8 cellular contexts compared by ENCODE assay signal in genomic region chr6:39530201-39530759, GRCh38.
DNase-seq lines count a peak whose midpoint lies in the region; ATAC-seq and TF ChIP-seq lines count a peak whose summit lies in the region.

No MANE protein-coding gene starts in this region.

- H3K9me3 ChIP-seq in endodermal cell (ENCODE audit: control insufficient read depth, low read length) = peaks cover 13% of the 10 kb centered on the region

- no peak for TF ChIP-seq CTCF in endodermal cell (conservative IDR thresholded peaks at IDR 0.05)

- no peaks in the 10 kb centered on the region for H3K27me3 Mint-ChIP-seq in endodermal cell (ENCODE audit: insufficient read depth)

- H3K9me3 Mint-ChIP-seq in endodermal cell = peaks cover 34% of the 10 kb centered on the region

- no peak overlapping the region for H3K27ac ChIP-seq in endodermal cell (ENCODE audit: low read depth, low read length)

- no peaks in the 10 kb centered on the region for H3K36me3 Mint-ChIP-seq in endodermal cell (ENCODE audit: low read depth)

- ATAC-seq in GM19324 (IDR thresholded peaks at IDR 0.05; ENCODE audit: low FRiP score, unreplicated experiment) (peak; percentile 96), HG03175 (IDR thresholded peaks at IDR 0.05; ENCODE audit: unreplicated experiment) (peak; percentile 99)

- H3K4me1 ChIP-seq in endodermal cell (ENCODE audit: control insufficient read depth, insufficient read depth, low read length) = no peaks in the 10 kb centered on the region

- no peaks in the 10 kb centered on the region for H3K36me3 ChIP-seq in endodermal cell (ENCODE audit: control insufficient read depth, insufficient read depth, low read length)

- no peak overlapping the region for H3K4me3 ChIP-seq in endodermal cell (ENCODE audit: low read length)

- H3K9ac ChIP-seq in endodermal cell (ENCODE audit: extremely low read depth, low read length, poor library complexity, severe bottlenecking) = no peak overlapping the region

- peak overlapping the region; percentile 26 for H3K27ac Mint-ChIP-seq in endodermal cell

- H3K4me3 Mint-ChIP-seq in endodermal cell = no peak overlapping the region

- peak; percentile 53 for DNase-seq in COLO829 (ENCODE audit: low spot score)
- DNase-seq in endodermal cell = no peak
- DNase-seq in DMS114 treated with DMSO at 0.1 percent for 48 hours (lab: John Stamatoyannopoulos, UW; ENCODE audit: unreplicated experiment) = no peak
- DNase-seq in DMS153 (lab: John Stamatoyannopoulos, UW) = no peak
- DNase-seq in activated CD8-positive, alpha-beta memory T cell treated with anti-CD3 and anti-CD28 coated beads for 24 hours = no peak
- DNase-seq in activated naive CD4-positive, alpha-beta T cell (lab: John Stamatoyannopoulos, UW) = no peak

- no peaks in the 10 kb centered on the region for H3K27me3 ChIP-seq in endodermal cell (ENCODE audit: control insufficient read depth, insufficient read depth, low read length, poor library complexity, severe bottlenecking)

- WGBS in endodermal cell (ENCODE audit: insufficient coverage in 1 of 2, insufficient read length in 1 of 2), 2 experiments = 83 to 85% methylated on average over 4 of the region's 4 CpGs

- H3K4me1 Mint-ChIP-seq in endodermal cell = no peaks in the 10 kb centered on the region
